In genomic region chr2:151945186-151945585, GRCh38 we compare ENCODE assay signal across 21 cellular contexts.
"Had no signal": no experiment of that assay in that cellular context is flagged by ENCODE, and none has a peak within 500 bp of the region (broad histone marks: within the 10 kb centered on the region; RNA-seq: fewer than 3 reads in every experiment).

No MANE protein-coding gene starts in this region.

- ATAC-seq: heart right ventricle; left lobe of liver; mucosa of descending colon; naive thymus-derived CD8-positive, alpha-beta T cell; sciatic nerve; stimulated activated memory B cell treated with anti-CD40 and anti-IgM and Interleukin-4, amounts not matched to agents 10 μg/mL and 1 μg/mL and 100 μg/mL, for 72 hours had no signal

- DNase-seq: effector CD4-positive, alpha-beta T cell; endodermal cell; heart right ventricle; hypothalamus; mucosa of descending colon; naive thymus-derived CD8-positive, alpha-beta T cell; spleen; stimulated activated CD4-positive, alpha-beta T cell treated with anti-CD3 and anti-CD28 coated beads, Interleukin-15, amount 100 ng/mL, for 24 hours; stimulated activated CD4-positive, alpha-beta T cell treated with anti-CD3 and anti-CD28 coated beads, Interleukin-1b, Interleukin-23, amount 100 ng/mL, for 48 hours; stimulated activated CD4-positive, alpha-beta T cell treated with anti-CD3 and anti-CD28 coated beads, Interleukin-4, amount 100 ng/mL, for 24 hours; tibial artery; upper lobe of left lung had no signal

- H3K4me3 ChIP-seq: coronary artery, heart right ventricle, mucosa of descending colon, spleen, tibial artery, upper lobe of left lung, vagina had no signal

- H3K27ac ChIP-seq: coronary artery, heart right ventricle, neutrophil, spleen, tibial artery, upper lobe of left lung, vagina had no signal

- H3K36me3 ChIP-seq: heart right ventricle, neutrophil, spleen, tibial artery, upper lobe of left lung, vagina had no signal

- FAIRE-seq: endothelial cell of umbilical vein, frontal cortex, islet of Langerhans had no signal

- H3K27me3 ChIP-seq: heart right ventricle, spleen, tibial artery, upper lobe of left lung, vagina had no signal
